ENCODE assay signal across 8 cellular contexts in the genomic region with DNA sequence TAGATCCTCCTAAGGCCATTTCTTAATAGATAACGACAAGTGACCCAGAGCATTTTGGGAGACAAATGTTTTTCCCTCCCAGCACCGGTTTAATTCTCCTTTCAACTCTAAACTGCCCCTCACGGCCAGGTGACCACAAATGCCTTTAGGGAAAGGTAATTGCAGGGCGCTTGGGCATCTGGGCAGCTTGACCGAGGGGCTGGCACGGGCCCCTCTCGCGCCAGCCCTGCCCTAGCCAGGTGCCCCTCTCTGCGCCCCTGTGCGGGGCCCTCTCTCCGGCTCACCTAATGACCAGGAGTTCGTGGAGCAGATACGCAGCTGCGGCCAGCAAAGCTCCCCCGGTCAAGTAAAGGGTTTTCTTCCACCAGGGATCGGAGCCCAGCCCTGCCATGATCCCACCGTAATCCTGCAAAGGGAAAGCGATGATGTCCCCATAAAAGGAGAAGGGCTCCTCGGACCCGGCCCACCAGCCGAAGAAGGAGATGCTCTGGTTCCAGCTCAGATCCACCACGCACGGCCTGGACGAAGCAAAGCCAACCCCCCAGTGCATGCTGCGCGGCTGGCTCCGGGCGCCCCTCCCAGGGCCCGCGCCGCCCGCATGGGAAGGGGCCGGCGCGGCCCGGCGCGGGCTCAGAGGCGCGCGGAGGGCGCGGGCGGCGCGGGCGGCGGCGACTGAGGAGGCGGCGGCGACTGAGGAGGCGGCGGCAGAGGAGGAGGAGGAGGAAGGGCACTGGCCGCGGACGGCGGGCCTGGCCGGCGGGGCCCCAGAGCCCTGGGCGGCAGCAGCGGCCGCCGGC. TPM values are rescaled to one million over a fixed set of nuclear protein-coding genes. Genes with fewer than 3 reads are reported as not detected.
DNase-seq lines count a peak whose midpoint lies in the region; ATAC-seq, FAIRE-seq and TF ChIP-seq lines count a peak whose summit lies in the region.

No MANE protein-coding gene starts in this region.

- H3F3A ChIP-seq in neural cell (ENCODE audit: insufficient read depth, low read length, poor library complexity, severe bottlenecking): no peaks in the 10 kb centered on the region

- H3K9me2 ChIP-seq in neural cell (ENCODE audit: insufficient read depth, low read length): no peaks in the 10 kb centered on the region

- no peak overlapping the region for H3K27ac Mint-ChIP-seq in CD8-positive, alpha-beta T cell
- H3K27ac Mint-ChIP-seq in endodermal cell: peak overlapping the region; percentile 66

- no peaks in the 10 kb centered on the region for H3K27me3 ChIP-seq in CD8-positive, alpha-beta T cell (ENCODE audit: insufficient read depth, low read length)
- H3K27me3 ChIP-seq in endodermal cell (ENCODE audit: control insufficient read depth, insufficient read depth, low read length, poor library complexity, severe bottlenecking): peaks cover 10% of the 10 kb centered on the region
- H3K27me3 ChIP-seq in neural cell (ENCODE audit: insufficient read depth, low read depth, low read length): no peaks in the 10 kb centered on the region

- H3K4me1 ChIP-seq in CD8-positive, alpha-beta T cell (ENCODE audit: insufficient read depth, low read length): no peaks in the 10 kb centered on the region
- H3K4me1 ChIP-seq in endodermal cell (ENCODE audit: control insufficient read depth, insufficient read depth, low read length): no peaks in the 10 kb centered on the region

- POLR2A ChIA-PET in CD8-positive, alpha-beta T cell (lab: Charles Lee): no interaction called here

- H3K9me3 ChIP-seq in CD8-positive, alpha-beta T cell (ENCODE audit: low read length): no peaks in the 10 kb centered on the region
- H3K9me3 ChIP-seq in endodermal cell (ENCODE audit: control insufficient read depth, low read length) (no peaks in the 10 kb centered on the region), neural cell (ENCODE audit: low read length) (no peaks in the 10 kb centered on the region)

- H3K9me3 Mint-ChIP-seq in CD8-positive, alpha-beta T cell: no peaks in the 10 kb centered on the region
- no peaks in the 10 kb centered on the region for H3K9me3 Mint-ChIP-seq in endodermal cell

- TF ChIP-seq CTCF in CD8-positive, alpha-beta T cell (IDR thresholded peaks at IDR 0.05): no peak
- TF ChIP-seq CTCF in endodermal cell (conservative IDR thresholded peaks at IDR 0.05) (no peak), neural cell (IDR thresholded peaks at IDR 0.05; ENCODE audit: poor library complexity, severe bottlenecking) (no peak)

- no peak for DNase-seq in CD8-positive, alpha-beta T cell
- DNase-seq in NCI-H748 treated with DMSO at 0.1 percent for 48 hours (lab: John Stamatoyannopoulos, UW): peak; percentile 45
- peak; percentile 86 for DNase-seq in endodermal cell
- DNase-seq in NCI-H1694 (lab: John Stamatoyannopoulos, UW): no peak
- no peak for DNase-seq in GM19239 (ENCODE audit: insufficient read length, low spot score)
- no peak for DNase-seq in posterior vena cava (ENCODE audit: low spot score)

- no peak for TF ChIP-seq RAD21 in neural cell (conservative IDR thresholded peaks at IDR 0.05)

- peak overlapping the region; percentile 53 for H3K9ac ChIP-seq in endodermal cell (ENCODE audit: extremely low read depth, low read length, poor library complexity, severe bottlenecking)
- H3K9ac ChIP-seq in neural cell (ENCODE audit: low read length): peak overlapping the region; percentile 96

- H4K20me1 ChIP-seq in neural cell (ENCODE audit: insufficient read depth): no peaks in the 10 kb centered on the region

- H3K36me3 Mint-ChIP-seq in CD8-positive, alpha-beta T cell: no peaks in the 10 kb centered on the region
- no peaks in the 10 kb centered on the region for H3K36me3 Mint-ChIP-seq in endodermal cell (ENCODE audit: low read depth)

- ATAC-seq in CD8-positive, alpha-beta T cell: no peak
- ATAC-seq in GM21526 (IDR thresholded peaks at IDR 0.05; ENCODE audit: low FRiP score, unreplicated experiment): peak; percentile 37

- H3K27ac ChIP-seq in CD8-positive, alpha-beta T cell (ENCODE audit: low read depth, low read length): no peak overlapping the region
- peak overlapping the region; percentile 13 for H3K27ac ChIP-seq in endodermal cell (ENCODE audit: low read depth, low read length)
- H3K27ac ChIP-seq in neural cell (ENCODE audit: low read length): peak overlapping the region; percentile 83

- peak overlapping the region; percentile 89 for H2AFZ ChIP-seq in neural cell (ENCODE audit: low read depth, low read length)

- peaks cover 50% of the 10 kb centered on the region for H3K27me3 Mint-ChIP-seq in CD8-positive, alpha-beta T cell (ENCODE audit: low read depth)
- H3K27me3 Mint-ChIP-seq in endodermal cell (ENCODE audit: insufficient read depth): peaks cover 17% of the 10 kb centered on the region

- peak overlapping the region; percentile 49 for H3K4me3 Mint-ChIP-seq in CD8-positive, alpha-beta T cell
- H3K4me3 Mint-ChIP-seq in endodermal cell: peak overlapping the region; percentile 72

- H3K36me3 ChIP-seq in CD8-positive, alpha-beta T cell (ENCODE audit: insufficient read depth, low read length): no peaks in the 10 kb centered on the region
- H3K36me3 ChIP-seq in endodermal cell (ENCODE audit: control insufficient read depth, insufficient read depth, low read length) (no peaks in the 10 kb centered on the region), neural cell (ENCODE audit: insufficient read depth, low read length) (no peaks in the 10 kb centered on the region)

- no peak overlapping the region for H3K4me3 ChIP-seq in CD8-positive, alpha-beta T cell (ENCODE audit: low read depth, low read length)
- H3K4me3 ChIP-seq in endodermal cell (ENCODE audit: low read length) (peak overlapping the region; percentile 85), neural cell (ENCODE audit: low read length) (peak overlapping the region; percentile 96)

- H3K4me2 ChIP-seq in neural cell (ENCODE audit: low read length): peak overlapping the region; percentile 99

- WGBS in endodermal cell (ENCODE audit: insufficient coverage in 1 of 2, insufficient read length in 1 of 2), 2 experiments: 3 to 7% methylated on average over 20 to 64 of the region's 64 CpGs

- no peak for TF ChIP-seq EP300 in neural cell (conservative IDR thresholded peaks at IDR 0.05; ENCODE audit: poor library complexity, severe bottlenecking)

- peaks cover 5% of the 10 kb centered on the region for H3K4me1 Mint-ChIP-seq in CD8-positive, alpha-beta T cell (ENCODE audit: low read depth)
- H3K4me1 Mint-ChIP-seq in endodermal cell: peaks cover 21% of the 10 kb centered on the region

- peaks cover 38% of the 10 kb centered on the region for H3K79me2 ChIP-seq in neural cell (replicated peaks; ENCODE audit: insufficient read depth, low read length)

- no peak for FAIRE-seq in GM19239 (lab: Jason Lieb, UNC)

- CTCF ChIA-PET in CD8-positive, alpha-beta T cell (lab: Charles Lee): no interaction called here

- intact Hi-C loops in CD8-positive, alpha-beta T cell (cut with DNase I, micrococcal nuclease): no loop called here
- intact Hi-C loops in posterior vena cava (cut with DNase I): no loop called here

TF ChIP-seq in neural cell, 6 proteins besides CTCF, POLR2A, EP300 and RAD21:
- TF ChIP-seq POLR2AphosphoS5 (IDR thresholded peaks at IDR 0.05): no peak
- TF ChIP-seq REST (IDR thresholded peaks at IDR 0.05; ENCODE audit: borderline replicate concordance): peak; percentile 8

RNA-seq across cellular contexts. Expression of gene FAXC, which starts 0.5 kb away (rescaled TPM):
- total RNA-seq in CD8-positive, alpha-beta T cell: not detected
- 10 to 100 TPM in 1 of 2 donors, 1 to 10 TPM in 1; 8.8 to 19.5 TPM for total RNA-seq in endodermal cell
- polyA plus RNA-seq in endodermal cell (2013, experiment 1 of 2): 15.1 TPM
- polyA plus RNA-seq in endodermal cell (2013, experiment 2 of 2): 12.5 TPM
- polyA plus RNA-seq in neural cell: 106 and 130 TPM in 2 replicates
- 90.8 and 113 TPM in 2 replicates for polyA minus RNA-seq in neural cell
- 10 to 100 TPM; 10.8 to 12.9 TPM for total RNA-seq in posterior vena cava

RNA-seq across cellular contexts. Expression of gene COQ3, which starts 45.0 kb away (rescaled TPM):
- 1 to 10 TPM; 1.6 to 1.9 TPM for total RNA-seq in CD8-positive, alpha-beta T cell
- total RNA-seq in endodermal cell: 10 to 100 TPM in 1 of 2 donors, 1 to 10 TPM in 1; 8.7 to 15.2 TPM
- polyA plus RNA-seq in endodermal cell (2013, experiment 1 of 2): 13.8 TPM
- 13.4 TPM for polyA plus RNA-seq in endodermal cell (2013, experiment 2 of 2)
- polyA plus RNA-seq in neural cell: 23.0 and 23.5 TPM in 2 replicates
- polyA minus RNA-seq in neural cell: 10.0 and 10.7 TPM in 2 replicates
- 1 to 10 TPM; 5.5 to 7.2 TPM for total RNA-seq in posterior vena cava

Comparison
In these comparisons a context has a peak if more than half of its experiments do, and no peak if none do; other contexts are left out.
1. DNase-seq: peak in NCI-H748 treated with DMSO at 0.1 percent for 48 hours (single experiment) and endodermal cell (single experiment); none in CD8-positive, alpha-beta T cell (0 of 7), NCI-H1694 (single experiment), GM19239 (single experiment) and posterior vena cava (single experiment).
2. RNA of gene FAXC, which starts 0.5 kb away (total RNA-seq): 8.8 to 19.5 TPM in endodermal cell and 10.8 to 12.9 TPM in posterior vena cava; not detected in CD8-positive, alpha-beta T cell; every median in the first group is over 4 times any median in the second.